In genomic region chr7:24922099-24922773, GRCh38 we compare ENCODE assay signal across 11 cellular contexts. TPM values are rescaled to one million over a fixed set of nuclear protein-coding genes. Genes with fewer than 3 reads are reported as not detected.
DNase-seq lines count a peak whose midpoint lies in the region; ATAC-seq, FAIRE-seq and TF ChIP-seq lines count a peak whose summit lies in the region.
"Had no signal": no experiment of that assay in that cellular context is flagged by ENCODE, and none has a peak within 500 bp of the region (broad histone marks: within the 10 kb centered on the region; RNA-seq: fewer than 3 reads in every experiment).

No MANE protein-coding gene starts in this region.

- no peak overlapping the region for H3K27ac ChIP-seq in CD4-positive, alpha-beta memory T cell (ENCODE audit: low read depth, low read length)
- no peak overlapping the region for H3K27ac ChIP-seq in IMR-90 (ENCODE audit: insufficient read depth, low read length)
- H3K27ac ChIP-seq in K562 (ENCODE audit: extremely low read depth, low read depth, low read length), result peak overlapping the region; percentile 71; the same call in 2 of the 3 replicates
- H3K27ac ChIP-seq in small intestine (ENCODE audit: low read depth in 1 of 2, low read length in 1 of 2), result no peak overlapping the region

- dilution Hi-C loops in IMR-90 (cut with HindIII; ENCODE audit: low sequenced_read_pairs, unreplicated experiment), result no loop called here

- H3K4ac ChIP-seq in IMR-90 (ENCODE audit: low read depth, low read length), result peak overlapping the region; percentile 49; the same call in 1 of the 2 replicates

- H4K5ac ChIP-seq in IMR-90 (ENCODE audit: low read depth, low read length), result peak overlapping the region; percentile 60; the same call in 1 of the 2 replicates

- H3K36me3 Mint-ChIP-seq in CD4-positive, alpha-beta memory T cell, result no peaks in the 10 kb centered on the region

- POLR2A ChIA-PET in CD4-positive, alpha-beta memory T cell (lab: Charles Lee; ENCODE audit: partially characterized antibody), result no interaction called here
- POLR2A ChIA-PET in IMR-90 (lab: Charles Lee; ENCODE audit: unreplicated experiment) (no interaction called here), K562 (lab: Yijun Ruan, JAX) (interaction anchor here (1.2 to 2.4 kb wide), 3 partner anchors 8 to 203 kb away, joined by 4 to 9 read pairs (median 6); partner anchors contain the start of gene CYCS)

- H2AK5ac ChIP-seq in IMR-90 (ENCODE audit: low read depth, low read length), result no peak overlapping the region; the same call in 1 of the 2 replicates

- in situ Hi-C loops in IMR-90 (cut with MboI; ENCODE audit: low sequenced_read_pairs), result no loop called here
- in situ Hi-C loops in K562 (cut with MboI), result no loop called here

- no peaks in the 10 kb centered on the region for H3K36me3 ChIP-seq in CD4-positive, alpha-beta memory T cell (ENCODE audit: insufficient read depth, low read length)
- no peaks in the 10 kb centered on the region for H3K36me3 ChIP-seq in IMR-90 (ENCODE audit: control insufficient read depth, insufficient read depth, low read length)
- 0 out of 3 replicates have a peak, but pooled peaks cover 3% of the 10 kb centered on the region for H3K36me3 ChIP-seq in K562 (ENCODE audit: control insufficient read depth, insufficient read depth, low read length)
- no peaks in the 10 kb centered on the region for H3K36me3 ChIP-seq in small intestine (ENCODE audit: control insufficient read depth in 2 of 2, insufficient read depth in 2 of 2, low read length in 2 of 2)

- H3K27me3 Mint-ChIP-seq in CD4-positive, alpha-beta memory T cell, result no peaks in the 10 kb centered on the region
- H3K27me3 Mint-ChIP-seq: naive thymus-derived CD4-positive, alpha-beta T cell had no signal

- peak overlapping the region; percentile 22 for H4K91ac ChIP-seq in IMR-90 (ENCODE audit: insufficient read depth, low read depth, low read length)

- CTCF ChIA-PET in CD4-positive, alpha-beta memory T cell (lab: Charles Lee; ENCODE audit: partially characterized antibody), result interaction anchor here (1.1 to 1.5 kb wide), 2 partner anchors 10 to 57 kb away, joined by 4 to 5 read pairs; no protein-coding TSS in a partner anchor
- CTCF ChIA-PET in IMR-90 (lab: Yijun Ruan, JAX) (no interaction called here), K562 (lab: Yijun Ruan, JAX; ENCODE audit: low intra/inter-chr PET ratio) (no interaction called here)

- peaks cover 65 to 92% (median 81%) of the 10 kb centered on the region in 4 donors for H3K4me1 Mint-ChIP-seq in CD4-positive, alpha-beta memory T cell

- intact Hi-C loops in CD4-positive, alpha-beta memory T cell (cut with micrococcal nuclease), result no loop called here
- intact Hi-C loops in IMR-90 (cut with micrococcal nuclease) (loop anchor here (10.0 kb wide), 1 partner anchor 53 kb away; no protein-coding TSS in a partner anchor), K562 (cut with micrococcal nuclease) (no loop called here), left colon (cut with DNase I, micrococcal nuclease) (no loop called here)

- peak overlapping the region; percentile 5; the same call in 1 of the 2 replicates for H2BK120ac ChIP-seq in IMR-90 (ENCODE audit: low read depth, low read length)

- 50% methylated on average over 1 of the region's 5 CpGs; no CpG with 5 or more reads in 1 of the 2 experiments for WGBS in IMR-90 (ENCODE audit: extremely low coverage in 2 of 2, insufficient read length in 1 of 2), 2 experiments
- 65% methylated on average over 5 of the region's 5 CpGs for WGBS in K562 (ENCODE audit: insufficient coverage, low coverage, missing lambda C conversion rate)
- WGBS in small intestine, 3 donors, result 82 to 91% (median 85%) methylated on average over 5 of the region's 5 CpGs

- TF ChIP-seq RAD21 in IMR-90 (IDR thresholded peaks at IDR 0.05; ENCODE audit: low read length), result no peak
- no peak for TF ChIP-seq RAD21 in K562 (CRISPR knock-in tag; conservative IDR thresholded peaks at IDR 0.05 in 1 of 2, IDR thresholded peaks at IDR 0.05 in 1 of 2)

- H3K4me2 ChIP-seq in IMR-90 (ENCODE audit: low read depth, low read length), result 0 out of 2 replicates have a peak overlapping the region, but pooled peaks have one; percentile 17
- H3K4me2 ChIP-seq in K562 (ENCODE audit: insufficient read depth, low read length), result 0 out of 2 replicates have a peak overlapping the region, but pooled peaks have one; percentile 22

- H2BK20ac ChIP-seq in IMR-90 (ENCODE audit: low read depth, low read length), result peak overlapping the region; percentile 27; the same call in 1 of the 2 replicates

- peaks cover 0 to 1% (median 0%) of the 10 kb centered on the region in 8 donors for H3K9me3 Mint-ChIP-seq in CD4-positive, alpha-beta memory T cell
- H3K9me3 Mint-ChIP-seq: naive thymus-derived CD4-positive, alpha-beta T cell had no signal

- H2BK15ac ChIP-seq in IMR-90 (ENCODE audit: low read depth, low read length), result no peak overlapping the region; the same call in 2 of the 3 replicates

- peaks cover 22% of the 10 kb centered on the region for H3K9me1 ChIP-seq in IMR-90 (ENCODE audit: insufficient read depth, low read length)
- H3K9me1 ChIP-seq in K562 (ENCODE audit: control insufficient read depth, insufficient read depth, low read length), result no peaks in the 10 kb centered on the region

- BruUV-seq in IMR-90 (replicated peaks; lab: Mats Ljungman, UMichigan) (no TSS peak), K562 (replicated peaks; lab: Mats Ljungman, UMichigan) (no TSS peak)

- TF ChIP-seq POLR2A in IMR-90 (IDR thresholded peaks at IDR 0.05; ENCODE audit: low read depth, low read length) (no peak), K562 (conservative IDR thresholded peaks at IDR 0.05) (no peak)

- peak overlapping the region; percentile 5 to 92 (median 84) for H3K27ac Mint-ChIP-seq in CD4-positive, alpha-beta memory T cell

- FAIRE-seq in K562 (lab: Jason Lieb, UNC) (no peak), small intestine (lab: Jason Lieb, UNC) (no peak)

- no peaks in the 10 kb centered on the region for H3K27me3 ChIP-seq in CD4-positive, alpha-beta memory T cell (ENCODE audit: insufficient read depth, low read length)
- H3K27me3 ChIP-seq in IMR-90 (ENCODE audit: control insufficient read depth, insufficient read depth, low read length) (no peaks in the 10 kb centered on the region), K562 (ENCODE audit: control insufficient read depth in 2 of 2, insufficient read depth in 2 of 2, low read length in 2 of 2) (no peaks in the 10 kb centered on the region), small intestine (ENCODE audit: control insufficient read depth in 2 of 2, insufficient read depth in 2 of 2, low read length in 2 of 2) (no peaks in the 10 kb centered on the region)

- no peak overlapping the region for H3K4me3 ChIP-seq in CD4-positive, alpha-beta memory T cell (ENCODE audit: low read length in 2 of 2)
- no peak overlapping the region for H3K4me3 ChIP-seq in IMR-90 (ENCODE audit: insufficient read depth, low read depth, low read length)
- H3K4me3 ChIP-seq in K562, result no peak overlapping the region
- H3K4me3 ChIP-seq in small intestine (ENCODE audit: low read depth in 1 of 2, low read length in 2 of 2), result no peak overlapping the region

- H2BK5ac ChIP-seq in IMR-90 (ENCODE audit: low read depth, low read length, poor library complexity, severe bottlenecking), result peak overlapping the region; percentile 1

- no peaks in the 10 kb centered on the region for H3K9me3 ChIP-seq in CD4-positive, alpha-beta memory T cell (ENCODE audit: control insufficient read depth in 1 of 2, low read length in 2 of 2)
- H3K9me3 ChIP-seq in IMR-90 (ENCODE audit: control insufficient read depth, insufficient read depth, low read length) (no peaks in the 10 kb centered on the region), K562 (replicated peaks; ENCODE audit: control insufficient read depth, insufficient read depth, low read depth, low read length) (no peaks in the 10 kb centered on the region), small intestine (ENCODE audit: control insufficient read depth, low read depth) (no peaks in the 10 kb centered on the region)

- peak overlapping the region; percentile 56; the same call in 1 of the 2 replicates for H3K18ac ChIP-seq in IMR-90 (ENCODE audit: low read depth, low read length)

- peaks cover 98% of the 10 kb centered on the region for H3K79me2 ChIP-seq in K562 (ENCODE audit: control insufficient read depth, insufficient read depth, low read length)

- H3K9ac ChIP-seq in IMR-90 (ENCODE audit: low read depth, low read length), result no peak overlapping the region
- H3K9ac ChIP-seq in K562 (ENCODE audit: insufficient read depth in 1 of 2, low read depth in 2 of 2, low read length in 2 of 2), result peak overlapping the region; percentile 24 to 59; a peak in 2 of 4 replicates

- no peak for TF ChIP-seq EP300 in K562 (IDR thresholded peaks at IDR 0.05; ENCODE audit: low read length)

- no peak overlapping the region for H2AK9ac ChIP-seq in IMR-90 (replicated peaks; ENCODE audit: low read depth, low read length, poor library complexity)

- peaks cover 81% of the 10 kb centered on the region for H3K4me1 ChIP-seq in CD4-positive, alpha-beta memory T cell (ENCODE audit: insufficient read depth, low read length)
- H3K4me1 ChIP-seq in IMR-90 (ENCODE audit: control insufficient read depth, insufficient read depth, low read length) (peaks cover 25% of the 10 kb centered on the region), K562 (replicated peaks in 1 of 2; ENCODE audit: control insufficient read depth in 2 of 2, insufficient read depth in 2 of 2, low read length in 2 of 2) (peaks cover 18 to 69% of the 10 kb centered on the region in 2 experiments), small intestine (ENCODE audit: control insufficient read depth in 2 of 2, insufficient read depth in 1 of 2, low read depth in 1 of 2, low read length in 1 of 2) (peaks cover 3 to 7% of the 10 kb centered on the region in 2 donors)

- no peak for TF ChIP-seq CTCF in IMR-90 (conservative IDR thresholded peaks at IDR 0.05; ENCODE audit: low read depth, low read length)
- no peak for TF ChIP-seq CTCF in K562 (IDR thresholded peaks at IDR 0.05 in 2 of 3, conservative IDR thresholded peaks at IDR 0.05 in 1 of 3; ENCODE audit: insufficient read depth in 2 of 3, low read depth in 1 of 3, low read length in 3 of 3)

- no peak overlapping the region for H3K56ac ChIP-seq in IMR-90 (ENCODE audit: extremely low read depth, insufficient read depth, low read length)

- peak overlapping the region; percentile 64; the same call in 1 of the 2 replicates for H3K14ac ChIP-seq in IMR-90 (replicated peaks; ENCODE audit: low read depth, low read length)

- H4K20me1 ChIP-seq in IMR-90 (ENCODE audit: insufficient read depth, low read length), result peaks cover 24% of the 10 kb centered on the region; the same call in 1 of the 2 replicates
- H4K20me1 ChIP-seq in K562 (replicated peaks; ENCODE audit: control insufficient read depth, insufficient read depth, low read length), result no peaks in the 10 kb centered on the region

- 0 out of 2 replicates have a peak overlapping the region, but pooled peaks have one; percentile 30 for H3K23ac ChIP-seq in IMR-90 (ENCODE audit: low read depth, low read length)

- no peak overlapping the region for H4K8ac ChIP-seq in IMR-90 (ENCODE audit: low read depth in 2 of 2, low read length in 2 of 2)

- no peak for DNase-seq in CD4-positive, alpha-beta memory T cell
- DNase-seq in IMR-90 (no peak), K562 (ENCODE audit: extremely low read depth in 1 of 4, low spot score in 3 of 4) (no peak), left colon (no peak), small intestine (no peak)
- DNase-seq: activated effector memory CD4-positive, alpha-beta T cell treated with anti-CD3 and anti-CD28 coated beads, Interleukin-2, amount 50 U/mL, for 16 hours; naive thymus-derived CD4-positive, alpha-beta T cell; NCI-H2081 had no signal

- ATAC-seq in IMR-90 (ENCODE audit: low read depth) (no peak), K562 (no peak), left colon (peak; percentile 45), GM19467 (IDR thresholded peaks at IDR 0.05; ENCODE audit: unreplicated experiment) (no peak), GM21619 (IDR thresholded peaks at IDR 0.05; ENCODE audit: unreplicated experiment) (no peak), HG02623 (IDR thresholded peaks at IDR 0.05; ENCODE audit: unreplicated experiment) (no peak)
- ATAC-seq: naive thymus-derived CD4-positive, alpha-beta T cell had no signal

- peaks cover 52 to 66% of the 10 kb centered on the region in 2 experiments for H3K79me1 ChIP-seq in IMR-90 (ENCODE audit: low read depth in 1 of 2, low read length in 2 of 2)

- peak overlapping the region in 4 of 8 donors; percentile 6 to 32 (median 28) for H3K4me3 Mint-ChIP-seq in CD4-positive, alpha-beta memory T cell

- no peak overlapping the region for H2AFZ ChIP-seq in IMR-90 (replicated peaks; ENCODE audit: low read length, poor library complexity)
- no peak overlapping the region for H2AFZ ChIP-seq in K562 (ENCODE audit: low read depth, low read length)

RNA-seq across cellular contexts. Expression of gene OSBPL3, which starts 57.7 kb away (rescaled TPM):
- total RNA-seq in CD4-positive, alpha-beta memory T cell, result 10 to 100 TPM; 61.2 to 72.7 TPM
- polyA plus RNA-seq in CD4-positive, alpha-beta memory T cell, result 10 to 100 TPM in 1 of 2 donors, 1 to 10 TPM in 1; 6.9 to 19.7 TPM
- total RNA-seq in IMR-90 (2012; rRNA removed), result 29.9 and 30.0 TPM in 2 replicates
- polyA plus RNA-seq in IMR-90 (2012; rRNA removed), result 15.4 and 18.0 TPM in 2 replicates
- polyA plus RNA-seq in IMR-90 (2012; cell fraction: cytosol; rRNA removed), result 4.0 and 4.9 TPM in 2 replicates
- 14.4 and 46.7 TPM in 2 replicates for polyA plus RNA-seq in IMR-90 (2012; cell fraction: nucleus; rRNA removed; ENCODE audit: low replicate concordance)
- 124 and 131 TPM in 2 replicates for total RNA-seq in K562 (2011; cell fraction: chromatin; rRNA removed; ENCODE audit: low replicate concordance)
- total RNA-seq in K562 (2011; cell fraction: nucleolus; rRNA removed), result 33.5 and 46.1 TPM in 2 replicates
- total RNA-seq in K562 (2011; cell fraction: nucleoplasm; rRNA removed), result 48.8 and 79.4 TPM in 2 replicates
- total RNA-seq in K562 (2014; rRNA removed), result 16.3 and 22.1 TPM in 2 replicates
- total RNA-seq in K562 (2014; rRNA removed; fragmentation: Illumina TruSeq; extraction: Trizol), result 33.4 and 39.0 TPM in 2 replicates
- total RNA-seq in K562 (2015; rRNA removed; fragmentation: Illumina TruSeq; extraction: Trizol), result 25.4 and 26.5 TPM in 2 replicates
- 35.0 and 37.2 TPM in 2 replicates for total RNA-seq in K562 (2021)
- 23.8 and 34.0 TPM in 2 replicates for polyA plus RNA-seq in K562 (2011; rRNA removed)
- 7.9 and 9.7 TPM in 2 replicates for polyA plus RNA-seq in K562 (2011; cell fraction: cytosol; rRNA removed)
- polyA plus RNA-seq in K562 (2011; cell fraction: nucleus; rRNA removed), result 50.5 and 63.2 TPM in 2 replicates
- 13.1 and 17.7 TPM in 2 replicates for polyA plus RNA-seq in K562 (2012)
- polyA plus RNA-seq in K562 (2014; fragmentation: Illumina TruSeq; extraction: Trizol), result 24.9 and 29.9 TPM in 2 replicates
- polyA plus RNA-seq in K562 (2014; fragmentation: Nextera tagmentation; extraction: Ambion mirVana), result 1 to 10 TPM; 4.8 to 6.8 TPM
- polyA plus RNA-seq in K562 (2014; rRNA removed), result 20.3 and 21.2 TPM in 2 replicates
- polyA minus RNA-seq in K562 (2011; rRNA and poly(A)+ RNA removed), result 70.4 and 71.2 TPM in 2 replicates
- polyA minus RNA-seq in K562 (2011; cell fraction: cytosol; rRNA and poly(A)+ RNA removed), result 20.3 and 33.0 TPM in 2 replicates
- 46.0 and 48.3 TPM in 2 replicates for polyA minus RNA-seq in K562 (2011; cell fraction: nucleus; rRNA and poly(A)+ RNA removed)
- total RNA-seq in left colon, result 10 to 100 TPM; 11.0 to 13.2 TPM
- polyA plus RNA-seq in small intestine, result 10 to 100 TPM in 1 of 3 donors, 1 to 10 TPM in 2; 5.0 to 19.5 (median 10.0) TPM
